In genomic region chr5:73215891-73216610, GRCh38 we compare ENCODE assay signal across 1 cellular context.
TF ChIP-seq lines count a peak whose summit lies in the region.

No MANE protein-coding gene starts in this region.

TF ChIP-seq in HCT116, 20 proteins besides CTCF, POLR2A, EP300 and RAD21 (continued from another document):
- no peak for TF ChIP-seq ZNF274 (IDR thresholded peaks at IDR 0.05; ENCODE audit: low read depth, low read length)
- peak; percentile 49 for TF ChIP-seq ZBTB33 (IDR thresholded peaks at IDR 0.05; ENCODE audit: extremely low read depth, insufficient replicate concordance, low read length)
- no peak for TF ChIP-seq ELF1 (IDR thresholded peaks at IDR 0.05; ENCODE audit: borderline replicate concordance, low read depth)
- TF ChIP-seq EGR1 (IDR thresholded peaks at IDR 0.05; ENCODE audit: low read depth): peak; percentile 33; the same call in 1 of the 2 replicates
